12 cellular contexts compared by ENCODE assay signal in genomic region chr11:78257654-78258053, GRCh38.
"Had no signal": no experiment of that assay in that cellular context is flagged by ENCODE, and none has a peak within 500 bp of the region (broad histone marks: within the 10 kb centered on the region; RNA-seq: fewer than 3 reads in every experiment).

No MANE protein-coding gene starts in this region.

- ATAC-seq: activated CD8-positive, alpha-beta T cell treated with anti-CD3 and anti-CD28 coated beads for 36 hours; SK-N-SH treated with all-trans-retinoic acid at 6 μM for 48 hours; stimulated activated naive CD8-positive, alpha-beta T cell treated with anti-CD3 and anti-CD28 coated beads, Interleukin-15, amount 100 ng/mL, for 72 hours had no signal

- H3K9me3 ChIP-seq: colonic mucosa had no signal

- H3K27me3 ChIP-seq: cardiac muscle cell, colonic mucosa had no signal

- H3K4me1 ChIP-seq: colonic mucosa had no signal

- H3K27ac ChIP-seq: cardiac muscle cell had no signal

- H3K36me3 ChIP-seq: cardiac muscle cell, colonic mucosa had no signal

- DNase-seq: activated CD4-positive, alpha-beta T cell treated with anti-CD3 and anti-CD28 coated beads for 4 hours; activated CD8-positive, alpha-beta memory T cell treated with anti-CD3 and anti-CD28 coated beads, Interleukin-2, amount 50 U/mL, for 48 hours; activated CD8-positive, alpha-beta T cell treated with anti-CD3 and anti-CD28 coated beads for 36 hours; activated naive CD8-positive, alpha-beta T cell treated with anti-CD3 and anti-CD28 coated beads, Interleukin-2, amount 10 ng/mL, durations not matched to agents 7 days and 5 days; effector CD8-positive, alpha-beta T cell; nephron progenitor cell; stimulated activated CD4-positive, alpha-beta T cell treated with anti-CD3 and anti-CD28 coated beads, Interleukin-15, amount 100 ng/mL, for 24 hours; stimulated activated CD4-positive, alpha-beta T cell treated with anti-CD3 and anti-CD28 coated beads, Interleukin-4, amount 100 ng/mL, for 4 hours; stimulated activated naive CD8-positive, alpha-beta T cell treated with anti-CD3 and anti-CD28 coated beads, Interleukin-15, amount 100 ng/mL, for 72 hours had no signal

- H3K4me3 ChIP-seq: cardiac muscle cell, colonic mucosa had no signal
